18 cellular contexts compared by ENCODE assay signal in genomic region chr3:13501527-13501926, GRCh38. TPM values are rescaled to one million over a fixed set of nuclear protein-coding genes. Genes with fewer than 3 reads are reported as not detected.
DNase-seq lines count a peak whose midpoint lies in the region; ATAC-seq, FAIRE-seq and TF ChIP-seq lines count a peak whose summit lies in the region.
"Had no signal": no experiment of that assay in that cellular context is flagged by ENCODE, and none has a peak within 500 bp of the region (broad histone marks: within the 10 kb centered on the region; RNA-seq: fewer than 3 reads in every experiment).

No MANE protein-coding gene starts in this region.

- H3K27ac Mint-ChIP-seq in activated CD8-positive, alpha-beta memory T cell treated with anti-CD3 and anti-CD28 coated beads, Interleukin-2, amount 10 ng/mL, durations not matched to agents 7 days and 5 days = no peak overlapping the region

- intact Hi-C loops in Right ventricle myocardium inferior (cut with DNase I) (loop anchor here (5.0 kb wide), 1 partner anchor 46 kb away; the partner anchor contains the start of gene FBLN2), lower lobe of right lung (cut with DNase I) (no loop called here), spleen (cut with DNase I; ENCODE audit: low total_unique reads) (no loop called here)

- H3K9me3 Mint-ChIP-seq in activated CD8-positive, alpha-beta memory T cell treated with anti-CD3 and anti-CD28 coated beads, Interleukin-2, amount 10 ng/mL, durations not matched to agents 7 days and 5 days (ENCODE audit: low read depth) = no peaks in the 10 kb centered on the region
- H3K9me3 Mint-ChIP-seq: CD8-positive, alpha-beta memory T cell had no signal

- no peaks in the 10 kb centered on the region for H3K27me3 Mint-ChIP-seq in activated CD8-positive, alpha-beta memory T cell treated with anti-CD3 and anti-CD28 coated beads, Interleukin-2, amount 10 ng/mL, durations not matched to agents 7 days and 5 days
- H3K27me3 Mint-ChIP-seq: CD8-positive, alpha-beta memory T cell had no signal

- no peak overlapping the region for H3K27ac ChIP-seq in right atrium auricular region
- no peak overlapping the region for H3K27ac ChIP-seq in lower lobe of right lung
- no peak overlapping the region for H3K27ac ChIP-seq in spleen
- H3K27ac ChIP-seq: 22Rv1, BLaER1, GM23248 had no signal

- no peaks in the 10 kb centered on the region for H3K36me3 Mint-ChIP-seq in activated CD8-positive, alpha-beta memory T cell treated with anti-CD3 and anti-CD28 coated beads, Interleukin-2, amount 10 ng/mL, durations not matched to agents 7 days and 5 days

- H3K4me1 ChIP-seq in right atrium auricular region = peaks cover 0 to 12% of the 10 kb centered on the region in 2 donors
- H3K4me1 ChIP-seq in adipocyte (ENCODE audit: control insufficient read depth, insufficient read depth, low read length) = peaks cover 22% of the 10 kb centered on the region
- H3K4me1 ChIP-seq in lower lobe of right lung = peaks cover 3% of the 10 kb centered on the region
- peaks cover 0 to 6% (median 2%) of the 10 kb centered on the region in 6 donors for H3K4me1 ChIP-seq in spleen
- H3K4me1 ChIP-seq: BLaER1, Caco-2 had no signal

- H3K27me3 ChIP-seq in right atrium auricular region (no peaks in the 10 kb centered on the region), adipocyte (replicated peaks; ENCODE audit: control insufficient read depth, insufficient read depth, low read length) (no peaks in the 10 kb centered on the region), lower lobe of right lung (ENCODE audit: low read depth) (no peaks in the 10 kb centered on the region), spleen (replicated peaks in 1 of 7) (no peaks in the 10 kb centered on the region)
- H3K27me3 ChIP-seq: BLaER1 had no signal

- ATAC-seq in Right ventricle myocardium inferior (no peak), lower lobe of right lung (no peak)
- no peak for ATAC-seq in activated CD8-positive, alpha-beta memory T cell treated with anti-CD3 and anti-CD28 coated beads, Interleukin-2, amount 10 ng/mL, durations not matched to agents 7 days and 5 days
- ATAC-seq: HCT116 had no signal

- FAIRE-seq in GM19239 (lab: Jason Lieb, UNC) = no peak
- FAIRE-seq: H54 had no signal

- no peak overlapping the region for H3K4me3 ChIP-seq in right atrium auricular region
- no peak overlapping the region for H3K4me3 ChIP-seq in adipocyte (ENCODE audit: low read length)
- H3K4me3 ChIP-seq in lower lobe of right lung = no peak overlapping the region
- no peak overlapping the region for H3K4me3 ChIP-seq in spleen
- H3K4me3 ChIP-seq: BLaER1, GM23248 had no signal

- TF ChIP-seq CTCF in right atrium auricular region (IDR thresholded peaks at IDR 0.05) = no peak
- TF ChIP-seq CTCF in lower lobe of right lung (IDR thresholded peaks at IDR 0.05) = no peak
- no peak for TF ChIP-seq CTCF in spleen (IDR thresholded peaks at IDR 0.05 in 8 of 11, conservative IDR thresholded peaks at IDR 0.05 in 3 of 11)

- H3K4me3 Mint-ChIP-seq in activated CD8-positive, alpha-beta memory T cell treated with anti-CD3 and anti-CD28 coated beads, Interleukin-2, amount 10 ng/mL, durations not matched to agents 7 days and 5 days = no peak overlapping the region
- H3K4me3 Mint-ChIP-seq: CD8-positive, alpha-beta memory T cell had no signal

- H3K36me3 ChIP-seq in right atrium auricular region (peaks cover 6% of the 10 kb centered on the region), adipocyte (ENCODE audit: control insufficient read depth, insufficient read depth, low read length, severe bottlenecking) (no peaks in the 10 kb centered on the region), lower lobe of right lung (peaks cover 16% of the 10 kb centered on the region), spleen (peaks cover 0 to 20% (median 0%) of the 10 kb centered on the region in 6 donors)
- H3K36me3 ChIP-seq: BLaER1 had no signal

- H3K9me3 ChIP-seq in right atrium auricular region = no peaks in the 10 kb centered on the region
- H3K9me3 ChIP-seq in adipocyte (ENCODE audit: control insufficient read depth, low read length) = no peaks in the 10 kb centered on the region
- H3K9me3 ChIP-seq in lower lobe of right lung = no peaks in the 10 kb centered on the region
- no peaks in the 10 kb centered on the region for H3K9me3 ChIP-seq in spleen
- H3K9me3 ChIP-seq: BLaER1, Caco-2 had no signal

- peak overlapping the region; percentile 20 for H3K9ac ChIP-seq in adipocyte (ENCODE audit: low read length)
- H3K9ac ChIP-seq: BLaER1, GM23248 had no signal

- no peak for TF ChIP-seq POLR2A in spleen (IDR thresholded peaks at IDR 0.05)

- CTCF ChIA-PET in activated CD8-positive, alpha-beta memory T cell treated with anti-CD3 and anti-CD28 coated beads, Interleukin-2, amount 10 ng/mL, durations not matched to agents 7 days and 5 days (lab: Charles Lee) = interaction anchor here (7.9 kb wide), 1 partner anchor 150 kb away, joined by 322 read pairs; no protein-coding TSS in a partner anchor

- WGBS in spleen, 5 donors = 86 to 92% (median 88%) methylated on average over 4 of the region's 4 CpGs

- DNase-seq in Right ventricle myocardium inferior (ENCODE audit: missing footprints) (peak; percentile 48), right atrium auricular region (ENCODE audit: low spot score) (no peak), adipocyte (ENCODE audit: low read depth) (no peak), lower lobe of right lung (peak; percentile 32), spleen (peak; percentile 58), NCI-H345 treated with DMSO at 0.1 percent for 48 hours (lab: John Stamatoyannopoulos, UW; ENCODE audit: unreplicated experiment) (no peak), GM19239 (ENCODE audit: insufficient read length, low spot score) (no peak)
- no peak for DNase-seq in activated CD8-positive, alpha-beta memory T cell treated with anti-CD3 and anti-CD28 coated beads, Interleukin-2, amount 10 ng/mL, durations not matched to agents 7 days and 5 days
- DNase-seq: AML-193, DND-41, GF-D8, GM23248 had no signal

- H3K4me1 Mint-ChIP-seq in activated CD8-positive, alpha-beta memory T cell treated with anti-CD3 and anti-CD28 coated beads, Interleukin-2, amount 10 ng/mL, durations not matched to agents 7 days and 5 days = peaks cover 8% of the 10 kb centered on the region
- H3K4me1 Mint-ChIP-seq: CD8-positive, alpha-beta memory T cell had no signal

RNA-seq across cellular contexts. Expression of gene HDAC11, which starts 21.4 kb away (rescaled TPM):
- 37.5 TPM for total RNA-seq in Right ventricle myocardium inferior
- 10 to 100 TPM; 30.6 to 30.7 TPM for total RNA-seq in right atrium auricular region
- 18.2 TPM for total RNA-seq in lower lobe of right lung
- 10 to 100 TPM in 2 of 7 donors, 1 to 10 TPM in 5; 4.2 to 11.2 (median 6.3) TPM for total RNA-seq in spleen
- polyA plus RNA-seq in spleen = 1 to 10 TPM; 2.5 to 6.5 (median 3.3) TPM
- total RNA-seq in activated CD8-positive, alpha-beta memory T cell treated with anti-CD3 and anti-CD28 coated beads, Interleukin-2, amount 10 ng/mL, durations not matched to agents 7 days and 5 days = 1 to 10 TPM in 1 of 2 experiments, under 1 TPM in 1; 0.70 to 1.2 TPM

RNA-seq across cellular contexts. Expression of gene FBLN2, which starts 47.4 kb away (rescaled TPM):
- total RNA-seq in Right ventricle myocardium inferior (81.1 TPM), right atrium auricular region (100 to 1,000 TPM; 122 to 185 TPM), lower lobe of right lung (40.8 TPM), spleen (10 to 100 TPM in 4 of 7 donors, 1 to 10 TPM in 3; 6.1 to 28.2 (median 17.4) TPM)
- 10 to 100 TPM in 1 of 3 donors, 1 to 10 TPM in 2; 8.9 to 15.9 (median 9.1) TPM for polyA plus RNA-seq in spleen
- under 1 TPM in 1 of 2 experiments, not detected in 1; 0.35 TPM for total RNA-seq in activated CD8-positive, alpha-beta memory T cell treated with anti-CD3 and anti-CD28 coated beads, Interleukin-2, amount 10 ng/mL, durations not matched to agents 7 days and 5 days

Comparison
In these comparisons a context has a peak if more than half of its experiments do, and no peak if none do; other contexts are left out.
1. DNase-seq: peak in Right ventricle myocardium inferior (single experiment), lower lobe of right lung (single experiment) and spleen (single experiment); none in right atrium auricular region (single experiment), adipocyte (single experiment), NCI-H345 treated with DMSO at 0.1 percent for 48 hours (single experiment), GM19239 (single experiment) and activated CD8-positive, alpha-beta memory T cell treated with anti-CD3 and anti-CD28 coated beads, Interleukin-2, amount 10 ng/mL, durations not matched to agents 7 days and 5 days (single experiment).
2. RNA of gene FBLN2, which starts 47.4 kb away (total RNA-seq): 122 to 185 TPM in right atrium auricular region, 81.1 TPM in Right ventricle myocardium inferior (single experiment), 40.8 TPM in lower lobe of right lung (single experiment) and 6.1 to 28.2 TPM in spleen; 0.35 TPM in activated CD8-positive, alpha-beta memory T cell treated with anti-CD3 and anti-CD28 coated beads, Interleukin-2, amount 10 ng/mL, durations not matched to agents 7 days and 5 days; every median in the first group is over 4 times any median in the second.